1 cellular context compared by ENCODE assay signal in the genomic region with DNA sequence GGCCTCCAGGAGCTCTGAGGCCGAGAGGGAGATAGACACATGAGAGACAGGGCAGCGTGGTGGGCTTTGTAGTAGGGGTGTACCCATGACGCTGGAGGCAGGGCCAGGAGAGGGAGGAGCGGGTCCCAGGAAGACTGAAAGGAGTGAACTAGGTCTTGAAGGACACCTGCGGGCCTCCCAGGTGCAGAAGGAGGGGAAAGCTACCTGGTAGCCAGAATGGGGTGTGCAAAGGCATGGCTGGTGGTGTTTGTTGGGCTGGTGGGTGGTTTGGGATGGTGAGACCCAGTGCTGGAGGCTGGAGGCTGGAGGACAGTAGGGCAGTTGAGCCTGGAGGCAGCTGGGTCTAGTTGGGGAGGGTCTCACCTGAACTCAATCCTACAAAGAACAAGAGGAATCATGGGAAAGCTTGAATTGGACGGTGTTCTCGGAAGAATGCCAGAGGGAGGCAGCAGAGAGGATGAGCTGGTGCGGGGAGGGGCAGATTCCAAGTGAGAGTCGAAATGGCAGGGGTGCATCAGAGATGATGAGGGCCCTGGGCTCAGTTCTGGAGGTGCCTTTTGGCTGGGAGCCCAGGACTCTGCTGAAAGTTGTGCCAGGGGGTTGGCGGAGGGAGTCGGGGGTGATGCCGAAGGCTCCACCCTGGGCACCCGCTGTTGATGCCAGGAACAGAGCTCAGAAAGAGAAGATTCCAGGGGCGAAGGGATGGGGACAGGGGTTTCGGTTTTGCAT.
TF ChIP-seq lines count a peak whose summit lies in the region.

No MANE protein-coding gene starts in this region.

TF ChIP-seq in HCT116, 20 proteins besides CTCF, POLR2A, EP300 and RAD21 (continued from another document):
- TF ChIP-seq MAX (IDR thresholded peaks at IDR 0.05) (no peak), CEBPB (IDR thresholded peaks at IDR 0.05; ENCODE audit: low read depth) (no peak), EGR1 (IDR thresholded peaks at IDR 0.05; ENCODE audit: low read depth) (no peak), ZFX (IDR thresholded peaks at IDR 0.05) (no peak), CBX3 (IDR thresholded peaks at IDR 0.05; ENCODE audit: low read depth) (no peak)
